ENCODE assay signal across 11 cellular contexts in genomic region chr17:39921323-39921722, GRCh38. TPM values are rescaled to one million over a fixed set of nuclear protein-coding genes. Genes with fewer than 3 reads are reported as not detected.
DNase-seq lines count a peak whose midpoint lies in the region; ATAC-seq lines count a peak whose summit lies in the region.
"Had no signal": no experiment of that assay in that cellular context is flagged by ENCODE, and none has a peak within 500 bp of the region (broad histone marks: within the 10 kb centered on the region; RNA-seq: fewer than 3 reads in every experiment).

No MANE protein-coding gene starts in this region.

- DNase-seq in stimulated activated CD4-positive, alpha-beta T cell treated with anti-CD3 and anti-CD28 coated beads, Interleukin-12 subunit alpha, Interleukin-12 subunit beta, amount 100 ng/mL, for 4 hours, result peak; percentile 20
- no peak for DNase-seq in stimulated activated CD4-positive, alpha-beta T cell treated with anti-CD3 and anti-CD28 coated beads, Interleukin-2, amount 100 ng/mL, for 48 hours
- DNase-seq in activated CD4-positive, alpha-beta memory T cell treated with anti-CD3 and anti-CD28 coated beads, Interleukin-2, amount 10 ng/mL, durations not matched to agents 7 days and 5 days, result peak; percentile 21
- DNase-seq in immature natural killer cell, result no peak
- DNase-seq in NCI-H1436 treated with DMSO at 0.1 percent for 48 hours (lab: John Stamatoyannopoulos, UW), result no peak
- DNase-seq in NCI-H1694 treated with DMSO at 0.1 percent for 48 hours (lab: John Stamatoyannopoulos, UW), result no peak
- no peak for DNase-seq in kidney tubule cell (ENCODE audit: low spot score)
- DNase-seq: gastrocnemius medialis, sigmoid colon had no signal

- peaks cover 79% of the 10 kb centered on the region for H3K36me3 Mint-ChIP-seq in activated CD4-positive, alpha-beta memory T cell treated with anti-CD3 and anti-CD28 coated beads, Interleukin-2, amount 10 ng/mL, durations not matched to agents 7 days and 5 days (ENCODE audit: low read depth)
- peaks cover 6 to 26% (median 13%) of the 10 kb centered on the region in 3 donors for H3K36me3 Mint-ChIP-seq in immature natural killer cell

- H3K9me3 Mint-ChIP-seq in activated CD4-positive, alpha-beta memory T cell treated with anti-CD3 and anti-CD28 coated beads, Interleukin-2, amount 10 ng/mL, durations not matched to agents 7 days and 5 days, result no peaks in the 10 kb centered on the region
- no peaks in the 10 kb centered on the region for H3K9me3 Mint-ChIP-seq in immature natural killer cell

- H3K27me3 Mint-ChIP-seq in activated CD4-positive, alpha-beta memory T cell treated with anti-CD3 and anti-CD28 coated beads, Interleukin-2, amount 10 ng/mL, durations not matched to agents 7 days and 5 days, result no peaks in the 10 kb centered on the region
- H3K27me3 Mint-ChIP-seq in immature natural killer cell (ENCODE audit: low read depth in 3 of 3), result peaks cover 0 to 3% (median 0%) of the 10 kb centered on the region in 3 donors

- peak overlapping the region; percentile 83 for H3K27ac Mint-ChIP-seq in activated CD4-positive, alpha-beta memory T cell treated with anti-CD3 and anti-CD28 coated beads, Interleukin-2, amount 10 ng/mL, durations not matched to agents 7 days and 5 days
- peak overlapping the region in 5 of 6 donors; percentile 36 to 73 (median 60) for H3K27ac Mint-ChIP-seq in immature natural killer cell

- H3K4me1 Mint-ChIP-seq in activated CD4-positive, alpha-beta memory T cell treated with anti-CD3 and anti-CD28 coated beads, Interleukin-2, amount 10 ng/mL, durations not matched to agents 7 days and 5 days, result peaks cover 91% of the 10 kb centered on the region
- H3K4me1 Mint-ChIP-seq in immature natural killer cell, result peaks cover 49 to 50% of the 10 kb centered on the region in 2 donors

- POLR2A ChIA-PET in activated CD4-positive, alpha-beta memory T cell treated with anti-CD3 and anti-CD28 coated beads, Interleukin-2, amount 10 ng/mL, durations not matched to agents 7 days and 5 days (lab: Charles Lee), result interaction anchor here (0.6 to 2.2 kb wide), 4 partner anchors 24 to 517 kb away, joined by 3 to 10 read pairs (median 4); partner anchors contain the start of gene PSMD3

- no peak for ATAC-seq in HG02884 (IDR thresholded peaks at IDR 0.05; ENCODE audit: unreplicated experiment)
- ATAC-seq: gastrocnemius medialis had no signal

- H3K4me3 Mint-ChIP-seq in activated CD4-positive, alpha-beta memory T cell treated with anti-CD3 and anti-CD28 coated beads, Interleukin-2, amount 10 ng/mL, durations not matched to agents 7 days and 5 days, result no peak overlapping the region
- H3K4me3 Mint-ChIP-seq in immature natural killer cell, result no peak overlapping the region

- CTCF ChIA-PET in activated CD4-positive, alpha-beta memory T cell treated with anti-CD3 and anti-CD28 coated beads, Interleukin-2, amount 10 ng/mL, durations not matched to agents 7 days and 5 days (lab: Charles Lee), result interaction anchor here (0.7 kb wide), 1 partner anchor 62 kb away, joined by 3 read pairs; no protein-coding TSS in a partner anchor

RNA-seq across cellular contexts. Expression of gene GSDMB, which starts 2.9 kb away (rescaled TPM):
- 10 to 100 TPM; 41.2 to 41.4 TPM for total RNA-seq in activated CD4-positive, alpha-beta memory T cell treated with anti-CD3 and anti-CD28 coated beads, Interleukin-2, amount 10 ng/mL, durations not matched to agents 7 days and 5 days
- 1 to 10 TPM in 2 of 3 donors, under 1 TPM in 1; 0.13 to 2.4 (median 2.1) TPM for polyA plus RNA-seq in immature natural killer cell

RNA-seq across cellular contexts. Expression of gene ORMDL3, which starts 6.1 kb away (rescaled TPM):
- 100 to 1,000 TPM; 104 to 111 TPM for total RNA-seq in activated CD4-positive, alpha-beta memory T cell treated with anti-CD3 and anti-CD28 coated beads, Interleukin-2, amount 10 ng/mL, durations not matched to agents 7 days and 5 days
- 100 to 1,000 TPM in 1 of 3 donors, 10 to 100 TPM in 2; 44.1 to 154 (median 63.8) TPM for polyA plus RNA-seq in immature natural killer cell

RNA-seq across cellular contexts. Expression of gene LRRC3C, which starts 6.2 kb away (rescaled TPM):
- not detected for total RNA-seq in activated CD4-positive, alpha-beta memory T cell treated with anti-CD3 and anti-CD28 coated beads, Interleukin-2, amount 10 ng/mL, durations not matched to agents 7 days and 5 days
- polyA plus RNA-seq in immature natural killer cell, result not detected
- total RNA-seq: chondrocyte, gastrocnemius medialis, sigmoid colon had no signal

RNA-seq across cellular contexts. Expression of gene GSDMA, which starts 41.5 kb away (rescaled TPM):
- total RNA-seq in activated CD4-positive, alpha-beta memory T cell treated with anti-CD3 and anti-CD28 coated beads, Interleukin-2, amount 10 ng/mL, durations not matched to agents 7 days and 5 days, result under 1 TPM; 0.33 to 0.78 TPM
- 1 to 10 TPM in 1 of 3 donors, not detected in 2; 2.3 TPM for polyA plus RNA-seq in immature natural killer cell
- total RNA-seq: chondrocyte had no signal

RNA-seq across cellular contexts. Expression of gene ZPBP2, which starts 53.3 kb away (rescaled TPM):
- total RNA-seq in activated CD4-positive, alpha-beta memory T cell treated with anti-CD3 and anti-CD28 coated beads, Interleukin-2, amount 10 ng/mL, durations not matched to agents 7 days and 5 days, result not detected
- polyA plus RNA-seq in immature natural killer cell, result not detected
- total RNA-seq: chondrocyte, gastrocnemius medialis, sigmoid colon had no signal

Comparison
In these comparisons a context has a peak if more than half of its experiments do, and no peak if none do; other contexts are left out.
1. DNase-seq: peak in stimulated activated CD4-positive, alpha-beta T cell treated with anti-CD3 and anti-CD28 coated beads, Interleukin-12 subunit alpha, Interleukin-12 subunit beta, amount 100 ng/mL, for 4 hours (single experiment) and activated CD4-positive, alpha-beta memory T cell treated with anti-CD3 and anti-CD28 coated beads, Interleukin-2, amount 10 ng/mL, durations not matched to agents 7 days and 5 days (single experiment); none in stimulated activated CD4-positive, alpha-beta T cell treated with anti-CD3 and anti-CD28 coated beads, Interleukin-2, amount 100 ng/mL, for 48 hours (0 of 2), immature natural killer cell (0 of 3), NCI-H1436 treated with DMSO at 0.1 percent for 48 hours (single experiment), NCI-H1694 treated with DMSO at 0.1 percent for 48 hours (single experiment) and kidney tubule cell (single experiment).